Comparison of ENCODE assay signal across 1 cellular context in genomic region chr3:3180421-3180820, GRCh38.
TF ChIP-seq lines count a peak whose summit lies in the region.

No MANE protein-coding gene starts in this region.

TF ChIP-seq in H1, 55 proteins besides CTCF, POLR2A, EP300 and RAD21:
- no peak for TF ChIP-seq TAF1 (IDR thresholded peaks at IDR 0.05; ENCODE audit: low read depth, low read length)
- TF ChIP-seq TEAD4 (IDR thresholded peaks at IDR 0.05; ENCODE audit: low read depth, low read length), result no peak
- TF ChIP-seq SRF (IDR thresholded peaks at IDR 0.05; ENCODE audit: low read depth, low read length), result no peak
- no peak for TF ChIP-seq ZNF274 (IDR thresholded peaks at IDR 0.05; ENCODE audit: borderline replicate concordance, extremely low read depth, low read length)
- no peak for TF ChIP-seq HDAC2 (IDR thresholded peaks at IDR 0.05; ENCODE audit: borderline replicate concordance in 1 of 2, low read depth in 2 of 2, low read length in 2 of 2)
- TF ChIP-seq PHF8 (conservative IDR thresholded peaks at IDR 0.05; ENCODE audit: low read depth, low read length), result no peak
- TF ChIP-seq RNF2 (IDR thresholded peaks at IDR 0.05; ENCODE audit: borderline replicate concordance, low read depth, low read length, missing control alignments, poor library complexity, severe bottlenecking), result no peak
- TF ChIP-seq, protein P1, sequence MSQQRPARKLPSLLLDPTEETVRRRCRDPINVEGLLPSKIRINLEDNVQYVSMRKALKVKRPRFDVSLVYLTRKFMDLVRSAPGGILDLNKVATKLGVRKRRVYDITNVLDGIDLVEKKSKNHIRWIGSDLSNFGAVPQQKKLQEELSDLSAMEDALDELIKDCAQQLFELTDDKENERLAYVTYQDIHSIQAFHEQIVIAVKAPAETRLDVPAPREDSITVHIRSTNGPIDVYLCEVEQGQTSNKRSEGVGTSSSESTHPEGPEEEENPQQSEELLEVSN (IDR thresholded peaks at IDR 0.05), result no peak
- TF ChIP-seq FOSL1 (IDR thresholded peaks at IDR 0.05; ENCODE audit: insufficient read depth, low read depth, low read length), result no peak
- no peak for TF ChIP-seq POLR2AphosphoS5 (IDR thresholded peaks at IDR 0.05; ENCODE audit: low read depth, low read length)
- TF ChIP-seq, protein P2, sequence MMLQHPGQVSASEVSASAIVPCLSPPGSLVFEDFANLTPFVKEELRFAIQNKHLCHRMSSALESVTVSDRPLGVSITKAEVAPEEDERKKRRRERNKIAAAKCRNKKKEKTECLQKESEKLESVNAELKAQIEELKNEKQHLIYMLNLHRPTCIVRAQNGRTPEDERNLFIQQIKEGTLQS (IDR thresholded peaks at IDR 0.05; ENCODE audit: insufficient read depth, low read depth, low read length), result no peak
- TF ChIP-seq SP4 (IDR thresholded peaks at IDR 0.05; ENCODE audit: low read length), result no peak
- no peak for TF ChIP-seq SP2 (IDR thresholded peaks at IDR 0.05; ENCODE audit: low read length)
- TF ChIP-seq JUN (IDR thresholded peaks at IDR 0.05; ENCODE audit: low read depth, low read length), result no peak
